In genomic region chr2:42125887-42126594, GRCh38 we compare ENCODE assay signal across 1 cellular context.
TF ChIP-seq lines count a peak whose summit lies in the region.

No MANE protein-coding gene starts in this region.

TF ChIP-seq in H1, 55 proteins besides CTCF, POLR2A, EP300 and RAD21:
- TF ChIP-seq, protein P1, sequence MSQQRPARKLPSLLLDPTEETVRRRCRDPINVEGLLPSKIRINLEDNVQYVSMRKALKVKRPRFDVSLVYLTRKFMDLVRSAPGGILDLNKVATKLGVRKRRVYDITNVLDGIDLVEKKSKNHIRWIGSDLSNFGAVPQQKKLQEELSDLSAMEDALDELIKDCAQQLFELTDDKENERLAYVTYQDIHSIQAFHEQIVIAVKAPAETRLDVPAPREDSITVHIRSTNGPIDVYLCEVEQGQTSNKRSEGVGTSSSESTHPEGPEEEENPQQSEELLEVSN (IDR thresholded peaks at IDR 0.05), result no peak
- TF ChIP-seq NANOG (IDR thresholded peaks at IDR 0.05; ENCODE audit: insufficient read depth, low read depth, low read length, poor library complexity, severe bottlenecking) (no peak), BRCA1 (IDR thresholded peaks at IDR 0.05; ENCODE audit: low read depth, low read length) (no peak), SRF (IDR thresholded peaks at IDR 0.05; ENCODE audit: low read depth, low read length) (no peak), FOSL1 (IDR thresholded peaks at IDR 0.05; ENCODE audit: insufficient read depth, low read depth, low read length) (no peak), RNF2 (IDR thresholded peaks at IDR 0.05; ENCODE audit: borderline replicate concordance, low read depth, low read length, missing control alignments, poor library complexity, severe bottlenecking) (no peak), KDM4A (IDR thresholded peaks at IDR 0.05; ENCODE audit: low read depth, low read length, severe bottlenecking) (no peak), SIRT6 (IDR thresholded peaks at IDR 0.05; ENCODE audit: low read length) (no peak), BCL11A (IDR thresholded peaks at IDR 0.05; ENCODE audit: low read depth in 2 of 2, low read length in 2 of 2) (no peak)
